33 cellular contexts compared by ENCODE assay signal in the genomic region with DNA sequence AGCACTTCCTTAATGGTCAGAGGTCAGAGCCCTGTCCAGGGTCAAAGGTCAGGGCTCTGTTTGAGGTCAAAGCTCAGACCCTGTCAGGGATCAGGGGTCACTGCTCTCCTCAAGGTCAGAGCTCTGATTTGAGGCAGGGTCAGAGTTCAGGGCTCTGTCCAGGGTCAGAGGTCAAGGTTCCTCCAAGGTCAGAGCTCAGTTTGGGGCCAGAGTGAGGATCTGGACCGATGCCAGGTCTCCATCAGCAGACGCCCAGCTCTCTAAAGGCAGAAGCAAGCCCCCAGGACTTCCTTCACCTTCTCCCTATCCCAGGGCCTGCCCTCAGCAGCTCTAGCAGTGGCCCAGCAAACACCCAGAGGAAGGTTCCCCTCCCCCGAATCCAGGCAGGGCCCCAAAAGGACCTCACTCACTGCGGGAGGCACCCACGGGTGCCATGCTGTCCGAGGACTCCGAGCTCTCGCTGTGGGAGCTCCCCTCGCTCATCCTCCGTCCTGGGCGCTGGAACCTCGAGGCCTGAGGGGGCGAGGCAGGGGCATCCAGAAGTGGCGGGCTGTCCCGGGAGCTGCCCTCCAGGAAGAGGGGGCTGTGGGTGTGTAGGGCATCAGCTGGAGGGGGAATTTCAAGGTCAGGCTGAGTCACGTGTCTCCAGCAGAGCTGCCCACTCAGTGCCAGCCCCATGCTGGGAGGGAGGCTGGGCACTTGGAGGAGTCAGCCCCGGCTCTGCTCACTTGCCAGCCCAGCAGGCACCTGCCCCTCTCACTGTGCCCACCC. TPM values are rescaled to one million over a fixed set of nuclear protein-coding genes. Genes with fewer than 3 reads are reported as not detected.
DNase-seq lines count a peak whose midpoint lies in the region; ATAC-seq and TF ChIP-seq lines count a peak whose summit lies in the region.
"Had no signal": no experiment of that assay in that cellular context is flagged by ENCODE, and none has a peak within 500 bp of the region (broad histone marks: within the 10 kb centered on the region; RNA-seq: fewer than 3 reads in every experiment).

No MANE protein-coding gene starts in this region.

- no peaks in the 10 kb centered on the region for H3K36me3 Mint-ChIP-seq in Caco-2 (ENCODE audit: insufficient read depth, unreplicated experiment)
- H3K36me3 Mint-ChIP-seq: immature natural killer cell had no signal

- WGBS in GM23248 (ENCODE audit: low coverage in 1 of 2, low lambda C conversion rate in 2 of 2, missing lambda C conversion rate in 2 of 2), 2 experiments: 88 to 94% methylated on average over 14 to 17 of the region's 17 CpGs
- no CpG with 5 or more reads among the region's 17 CpGs for WGBS in trophoblast cell (ENCODE audit: extremely low coverage, insufficient coverage, insufficient read length)

- H2BK120ac ChIP-seq in trophoblast cell (ENCODE audit: insufficient read depth, low read length, poor library complexity): no peak overlapping the region

- H4K8ac ChIP-seq in trophoblast cell (ENCODE audit: low read depth, low read length): no peak overlapping the region

- no peak overlapping the region for H3K27ac ChIP-seq in GM23248
- no peak overlapping the region for H3K27ac ChIP-seq in Panc1 (ENCODE audit: low read length)
- H3K27ac ChIP-seq in trophoblast cell (ENCODE audit: low read depth, low read length): no peak overlapping the region
- H3K27ac ChIP-seq: epithelial cell of prostate, right atrium auricular region, stomach, vagina had no signal

- DNase-seq in A172 (ENCODE audit: low spot score): peak; percentile 86
- peak; percentile 16 for DNase-seq in GM23248
- DNase-seq in Panc1 (ENCODE audit: low read depth, low spot score): no peak
- DNase-seq in glomerular visceral epithelial cell (ENCODE audit: extremely low spot score): peak; percentile 13
- no peak for DNase-seq in Caco-2
- DNase-seq in NCI-H2029 treated with DMSO at 0.1 percent for 48 hours (lab: John Stamatoyannopoulos, UW): no peak
- no peak for DNase-seq in trophoblast cell
- DNase-seq: activated CD4-positive, alpha-beta T cell treated with anti-CD3 and anti-CD28 coated beads, Interleukin-2, amount 50 U/mL, for 48 hours; activated CD4-positive, CD25-positive, alpha-beta regulatory T cell; activated T-cell treated with anti-CD3 and anti-CD28 coated beads, Interleukin-2, amount 50 U/mL, for 48 hours; BE2C; central memory CD4-positive, alpha-beta T cell; cortex of kidney; DMS153; effector memory CD4-positive, alpha-beta T cell; immature natural killer cell; KG1; left colon; MM.1S; NCI-H1436; NCI-H748 treated with DMSO at 0.1 percent for 48 hours; stimulated activated CD4-positive, alpha-beta T cell treated with anti-CD3 and anti-CD28 coated beads, Interleukin-4, amount 100 ng/mL, for 1 hour; stomach had no signal

- no peak overlapping the region for H3K14ac ChIP-seq in trophoblast cell (ENCODE audit: low read length)

- no peak overlapping the region for H2BK12ac ChIP-seq in trophoblast cell (ENCODE audit: low read length)

- peaks cover 3% of the 10 kb centered on the region for H3K27me3 Mint-ChIP-seq in Caco-2 (ENCODE audit: insufficient read depth, unreplicated experiment)

- H3K4me2 ChIP-seq in GM23248 (ENCODE audit: unreplicated experiment) (no peak overlapping the region), trophoblast cell (ENCODE audit: low read length) (no peak overlapping the region)

- TF ChIP-seq CTCF in Panc1 (IDR thresholded peaks at IDR 0.05): no peak
- no peak for TF ChIP-seq CTCF in Caco-2 (IDR thresholded peaks at IDR 0.05; ENCODE audit: insufficient read depth in 1 of 2, low read depth in 1 of 2, low read length in 1 of 2, severe bottlenecking in 1 of 2, unreplicated experiment in 1 of 2)

- H3K4ac ChIP-seq in trophoblast cell (ENCODE audit: low read depth, low read length): no peak overlapping the region

- in situ Hi-C loops in GM23248 (cut with MboI): no loop called here
- in situ Hi-C loops in Panc1 (cut with HindIII; ENCODE audit: low pct_unique_long_range_greater_than_20kb, low sequenced_read_pairs): no loop called here

- no peaks in the 10 kb centered on the region for H3K9me2 ChIP-seq in GM23248 (ENCODE audit: insufficient read depth)

- H3K27me3 ChIP-seq in GM23248 (replicated peaks; ENCODE audit: insufficient read depth) (no peaks in the 10 kb centered on the region), Panc1 (ENCODE audit: control insufficient read depth, insufficient read depth, low read length) (no peaks in the 10 kb centered on the region; the same call in 1 of the 2 replicates), Caco-2 (replicated peaks; ENCODE audit: control insufficient read depth, insufficient read depth, low read length) (no peaks in the 10 kb centered on the region), trophoblast cell (ENCODE audit: insufficient read depth, low read length) (no peaks in the 10 kb centered on the region)
- H3K27me3 ChIP-seq: BE2C, right atrium auricular region, stomach, vagina had no signal

- no peaks in the 10 kb centered on the region for H3K9me3 Mint-ChIP-seq in Caco-2 (ENCODE audit: unreplicated experiment)
- H3K9me3 Mint-ChIP-seq: immature natural killer cell, memory B cell had no signal

- no peak overlapping the region for H2AFZ ChIP-seq in GM23248
- H2AFZ ChIP-seq in trophoblast cell (ENCODE audit: insufficient read depth, low read length, poor library complexity): no peak overlapping the region

- no peak overlapping the region for H3K4me3 Mint-ChIP-seq in Caco-2 (ENCODE audit: unreplicated experiment)
- H3K4me3 Mint-ChIP-seq: immature natural killer cell, memory B cell, neural crest cell had no signal

- H4K91ac ChIP-seq in trophoblast cell (ENCODE audit: low read depth, low read length): no peak overlapping the region

- BruUV-seq in Panc1 (replicated peaks; lab: Mats Ljungman, UMichigan): no TSS peak
- no TSS peak for BruUV-seq in Caco-2 (replicated peaks; lab: Mats Ljungman, UMichigan)

- intact Hi-C loops in Panc1 (cut with micrococcal nuclease; ENCODE audit: unreplicated experiment): no loop called here
- intact Hi-C loops in Caco-2 (cut with micrococcal nuclease; ENCODE audit: unreplicated experiment): loop anchor here (5.0 to 10.0 kb wide), 2 partner anchors 94 to 171 kb away; partner anchors contain the start of genes KIAA0753 and TXNDC17

- CTCF ChIA-PET in Panc1 (lab: Charles Lee): no interaction called here
- CTCF ChIA-PET in Caco-2 (lab: Charles Lee): no interaction called here

- H3K23ac ChIP-seq in trophoblast cell (ENCODE audit: low read length): no peak overlapping the region

- POLR2A ChIA-PET in Panc1 (lab: Charles Lee): no interaction called here
- POLR2A ChIA-PET in Caco-2 (lab: Charles Lee): no interaction called here

- no peaks in the 10 kb centered on the region for H4K20me1 ChIP-seq in GM23248 (ENCODE audit: insufficient read depth)

- no peak overlapping the region for H3K27ac Mint-ChIP-seq in Caco-2 (ENCODE audit: unreplicated experiment)
- H3K27ac Mint-ChIP-seq: immature natural killer cell, memory B cell had no signal

- H3K36me3 ChIP-seq in GM23248 (ENCODE audit: low read depth) (no peaks in the 10 kb centered on the region; the same call in 1 of the 2 replicates), Panc1 (ENCODE audit: control insufficient read depth, insufficient read depth, low read length) (no peaks in the 10 kb centered on the region), Caco-2 (ENCODE audit: control insufficient read depth, insufficient read depth, low read length) (no peaks in the 10 kb centered on the region), trophoblast cell (ENCODE audit: control insufficient read depth in 1 of 2, insufficient read depth in 2 of 2, low read length in 2 of 2) (no peaks in the 10 kb centered on the region)
- H3K36me3 ChIP-seq: BE2C, right atrium auricular region, vagina had no signal

- no peak overlapping the region for H3K9ac ChIP-seq in GM23248
- H3K9ac ChIP-seq in trophoblast cell (ENCODE audit: low read length): no peak overlapping the region

- H3K18ac ChIP-seq in trophoblast cell (ENCODE audit: low read length): no peak overlapping the region

- H3F3A ChIP-seq in GM23248 (ENCODE audit: insufficient read depth): peaks cover 5% of the 10 kb centered on the region; the same call in 1 of the 2 replicates

- peak; percentile 37; the same call in 1 of the 2 replicates for ATAC-seq in Panc1
- no peak for ATAC-seq in HG02852 (IDR thresholded peaks at IDR 0.05; ENCODE audit: unreplicated experiment)
- ATAC-seq: left colon had no signal

- H3K4me1 ChIP-seq in GM23248 (ENCODE audit: insufficient read depth) (peaks cover 14% of the 10 kb centered on the region), Panc1 (ENCODE audit: control insufficient read depth, insufficient read depth, low read length) (peaks cover 3% of the 10 kb centered on the region; the same call in 1 of the 2 replicates), Caco-2 (no peaks in the 10 kb centered on the region), trophoblast cell (ENCODE audit: control insufficient read depth in 1 of 2, insufficient read depth in 2 of 2, low read length in 2 of 2) (peaks cover 0 to 3% of the 10 kb centered on the region in 2 experiments)
- H3K4me1 ChIP-seq: BE2C, right atrium auricular region had no signal

- H3K9me3 ChIP-seq in GM23248 (ENCODE audit: low read depth) (no peaks in the 10 kb centered on the region), Panc1 (ENCODE audit: control insufficient read depth, insufficient read depth, low read depth, low read length) (no peaks in the 10 kb centered on the region), Caco-2 (no peaks in the 10 kb centered on the region), trophoblast cell (ENCODE audit: insufficient read depth, low read depth, low read length) (no peaks in the 10 kb centered on the region)
- H3K9me3 ChIP-seq: BE2C, stomach, vagina had no signal

- H4K12ac ChIP-seq in trophoblast cell (ENCODE audit: low read depth, low read length): no peak overlapping the region

- H3K79me2 ChIP-seq in GM23248 (ENCODE audit: insufficient read depth) (no peaks in the 10 kb centered on the region), trophoblast cell (ENCODE audit: control insufficient read depth, insufficient read depth, low read length, poor library complexity) (no peaks in the 10 kb centered on the region)

- H3K4me3 ChIP-seq in GM23248: no peak overlapping the region
- H3K4me3 ChIP-seq in Panc1 (ENCODE audit: low read depth in 2 of 2, low read length in 2 of 2): no peak overlapping the region
- H3K4me3 ChIP-seq in Caco-2 (ENCODE audit: low read depth, low read length): no peak overlapping the region
- H3K4me3 ChIP-seq in trophoblast cell (ENCODE audit: low read depth, low read length): no peak overlapping the region
- H3K4me3 ChIP-seq: right atrium auricular region, stomach, vagina had no signal

- H3K4me1 Mint-ChIP-seq in Caco-2 (ENCODE audit: low read depth, unreplicated experiment): peaks cover 6% of the 10 kb centered on the region
- H3K4me1 Mint-ChIP-seq: immature natural killer cell had no signal

- no peak overlapping the region for H2BK5ac ChIP-seq in trophoblast cell (ENCODE audit: low read depth, low read length, poor library complexity)

- no peaks in the 10 kb centered on the region for H3K79me1 ChIP-seq in trophoblast cell (ENCODE audit: low read length)

- H2AK5ac ChIP-seq in trophoblast cell (ENCODE audit: low read length): no peak overlapping the region

RNA-seq across cellular contexts. Expression of gene PIMREG, which starts 26.7 kb away (rescaled TPM):
- 81.2 and 96.3 TPM in 2 replicates for total RNA-seq in A172 (2014; rRNA removed; shearing (Covaris generic))
- 20.7 and 28.7 TPM in 2 replicates for total RNA-seq in GM23248 (2014; rRNA removed; shearing (Covaris generic))
- 22.6 and 24.4 TPM in 2 replicates for polyA plus RNA-seq in GM23248 (2016; fragmentation: Nextera tagmentation; extraction: Ambion mirVana)
- total RNA-seq in Panc1 (2021; ENCODE audit: unreplicated experiment): 41.2 TPM
- polyA plus RNA-seq in Panc1 (2012; ENCODE audit: insufficient read length): 25.9 TPM
- total RNA-seq in Caco-2 (2022): 15.8 and 15.9 TPM in 2 replicates
- 8.2 and 8.4 TPM in 2 replicates for polyA plus RNA-seq in trophoblast cell (2013)

RNA-seq across cellular contexts. Expression of gene AIPL1, which starts 36.0 kb away (rescaled TPM):
- not detected in 2 replicates for total RNA-seq in A172 (2014; rRNA removed; shearing (Covaris generic))
- not detected in 2 replicates for total RNA-seq in GM23248 (2014; rRNA removed; shearing (Covaris generic))
- not detected in 2 replicates for polyA plus RNA-seq in GM23248 (2016; fragmentation: Nextera tagmentation; extraction: Ambion mirVana)
- total RNA-seq in Panc1 (2021; ENCODE audit: unreplicated experiment): not detected
- not detected for polyA plus RNA-seq in Panc1 (2012; ENCODE audit: insufficient read length)
- total RNA-seq in Caco-2 (2022): not detected in 2 replicates
- polyA plus RNA-seq in trophoblast cell (2013): not detected in 2 replicates
- total RNA-seq: glomerular endothelial cell; HT1080; left colon; neural crest cell; right atrium auricular region; SK-MEL-5; stomach; T-helper 1 cell treated with Interleukin-12 subunit alpha and Interleukin-12 subunit beta and Interleukin-4 antibody, amounts not matched to agents 30 ng/mL and 1 ng/mL, for 36 hours; vagina had no signal
- polyA plus RNA-seq: immature natural killer cell, stomach had no signal

Comparison
In these comparisons a context has a peak if more than half of its experiments do, and no peak if none do; other contexts are left out.
1. DNase-seq: peak in A172 (single experiment), GM23248 (single experiment) and glomerular visceral epithelial cell (single experiment); none in Panc1 (single experiment), Caco-2 (0 of 2), NCI-H2029 treated with DMSO at 0.1 percent for 48 hours (single experiment) and trophoblast cell (0 of 2).